ENCODE assay signal across 1 cellular context in genomic region chr3:49120438-49121135, GRCh38.
TF ChIP-seq lines count a peak whose summit lies in the region.

TSS of gene USP19 (minus strand) at chr3:49120823. CDS start at chr3:49119145, 1,678 bp downstream.

TF ChIP-seq in HepG2, 621 proteins besides CTCF, POLR2A, EP300 and RAD21 (continued from another document and continues in another):
- peak; percentile 84 for TF ChIP-seq XRCC5 (optimal IDR thresholded peaks at IDR 0.05; ENCODE audit: low read length)
- TF ChIP-seq ATF3 (CRISPR knock-in tag; IDR thresholded peaks at IDR 0.05): peak; percentile 47
- TF ChIP-seq MAZ (IDR thresholded peaks at IDR 0.05; ENCODE audit: borderline replicate concordance, low read depth, low read length): peak; percentile 48; the same call in 1 of the 2 replicates
- TF ChIP-seq MAZ (CRISPR knock-in tag; IDR thresholded peaks at IDR 0.05; ENCODE audit: low read depth): peak; percentile 57; the same call in 1 of the 2 replicates
- TF ChIP-seq FOXJ3 (CRISPR knock-in tag; IDR thresholded peaks at IDR 0.05; ENCODE audit: borderline replicate concordance): 0 out of 2 replicates have a peak, but pooled peaks have one; percentile 31
- 0 out of 2 replicates have a peak, but pooled peaks have one; percentile 50 for TF ChIP-seq DNMT3B (CRISPR knock-in tag; conservative IDR thresholded peaks at IDR 0.05)
- TF ChIP-seq ZSCAN29 (CRISPR knock-in tag; conservative IDR thresholded peaks at IDR 0.05): no peak
- TF ChIP-seq ZC3H4 (CRISPR knock-in tag; IDR thresholded peaks at IDR 0.05; ENCODE audit: borderline replicate concordance): no peak
- peak; percentile 81 for TF ChIP-seq GATAD2A (CRISPR knock-in tag; IDR thresholded peaks at IDR 0.05)
- TF ChIP-seq TFDP1 (CRISPR knock-in tag; IDR thresholded peaks at IDR 0.05; ENCODE audit: borderline replicate concordance): peak; percentile 52; the same call in 1 of the 2 replicates
- 0 out of 2 replicates have a peak, but pooled peaks have one; percentile 55 for TF ChIP-seq SMYD3 (CRISPR knock-in tag; IDR thresholded peaks at IDR 0.05)
- peak; percentile 72 for TF ChIP-seq TFDP2 (CRISPR knock-in tag; IDR thresholded peaks at IDR 0.05)
- TF ChIP-seq ZBTB42 (CRISPR knock-in tag; IDR thresholded peaks at IDR 0.05): peak; percentile 73
- TF ChIP-seq ZNF501 (CRISPR knock-in tag; IDR thresholded peaks at IDR 0.05): peak; percentile 91
- 0 out of 2 replicates have a peak, but pooled peaks have one; percentile 51 for TF ChIP-seq ZNF674 (CRISPR knock-in tag; IDR thresholded peaks at IDR 0.05; ENCODE audit: low read depth)
- no peak for TF ChIP-seq ZNF362 (CRISPR knock-in tag; IDR thresholded peaks at IDR 0.05; ENCODE audit: borderline replicate concordance)
- peak; percentile 73 for TF ChIP-seq YY1 (IDR thresholded peaks at IDR 0.05; ENCODE audit: insufficient read depth, insufficient replicate concordance, low read depth, low read length)
- no peak for TF ChIP-seq RBM39 (IDR thresholded peaks at IDR 0.05; ENCODE audit: low read depth, low read length, poor library complexity, severe bottlenecking)
- 0 out of 2 replicates have a peak, but pooled peaks have one; percentile 61 for TF ChIP-seq TMF1 (CRISPR knock-in tag; IDR thresholded peaks at IDR 0.05; ENCODE audit: low read depth)
- TF ChIP-seq THRA (CRISPR knock-in tag; IDR thresholded peaks at IDR 0.05; ENCODE audit: borderline replicate concordance): peak; percentile 66
- 0 out of 2 replicates have a peak, but pooled peaks have one; percentile 35 for TF ChIP-seq ZNF790 (CRISPR knock-in tag; IDR thresholded peaks at IDR 0.05; ENCODE audit: borderline replicate concordance)
- TF ChIP-seq CHD2 (IDR thresholded peaks at IDR 0.05; ENCODE audit: low read depth, low read length): peak; percentile 37
- TF ChIP-seq ZNF687 (CRISPR knock-in tag; IDR thresholded peaks at IDR 0.05): peak; percentile 95
- peak; percentile 76; the same call in 1 of the 2 replicates for TF ChIP-seq ZNF766 (CRISPR knock-in tag; IDR thresholded peaks at IDR 0.05; ENCODE audit: borderline replicate concordance)
- no peak for TF ChIP-seq CCAR2 (optimal IDR thresholded peaks at IDR 0.05; ENCODE audit: low read depth, low read length)
- TF ChIP-seq ZNF496 (CRISPR knock-in tag; IDR thresholded peaks at IDR 0.05; ENCODE audit: insufficient replicate concordance): no peak
- TF ChIP-seq ZNF138 (CRISPR knock-in tag; IDR thresholded peaks at IDR 0.05; ENCODE audit: low read depth): no peak
- no peak for TF ChIP-seq BHLHE40 (IDR thresholded peaks at IDR 0.05; ENCODE audit: low read length)
- TF ChIP-seq HNF1A (IDR thresholded peaks at IDR 0.05; ENCODE audit: low read depth): no peak
- 0 out of 2 replicates have a peak, but pooled peaks have one; percentile 1 for TF ChIP-seq HNF1A (CRISPR knock-in tag; IDR thresholded peaks at IDR 0.05; ENCODE audit: borderline replicate concordance)
- no peak; the same call in 1 of the 2 replicates for TF ChIP-seq RBAK (CRISPR knock-in tag; IDR thresholded peaks at IDR 0.05)
- TF ChIP-seq MIER2 (CRISPR knock-in tag; IDR thresholded peaks at IDR 0.05): 0 out of 2 replicates have a peak, but pooled peaks have one; percentile 30
- TF ChIP-seq BCL3 (CRISPR knock-in tag; IDR thresholded peaks at IDR 0.05): no peak; the same call in 1 of the 2 replicates
